Comparison of ENCODE assay signal across 16 cellular contexts in genomic region chr16:12258806-12259205, GRCh38.
"Had no signal": no experiment of that assay in that cellular context is flagged by ENCODE, and none has a peak within 500 bp of the region (broad histone marks: within the 10 kb centered on the region; RNA-seq: fewer than 3 reads in every experiment).

No MANE protein-coding gene starts in this region.

- DNase-seq: activated CD4-positive, CD25-positive, alpha-beta regulatory T cell treated with anti-CD3 and anti-CD28 coated beads, Interleukin-2, amount 50 U/mL, for 72 hours; activated naive CD4-positive, alpha-beta T cell; activated naive CD8-positive, alpha-beta T cell treated with anti-CD3 and anti-CD28 coated beads, Interleukin-2, amount 10 ng/mL, durations not matched to agents 7 days and 5 days; activated T-cell treated with anti-CD3 and anti-CD28 coated beads for 4 hours; central memory CD4-positive, alpha-beta T cell; kidney glomerular epithelial cell; naive thymus-derived CD4-positive, alpha-beta T cell; retina; stimulated activated CD4-positive, alpha-beta T cell treated with anti-CD3 and anti-CD28 coated beads, Interleukin-2, amount 100 ng/mL, for 48 hours had no signal

- H3K4me3 Mint-ChIP-seq: activated naive CD8-positive, alpha-beta T cell treated with anti-CD3 and anti-CD28 coated beads, Interleukin-2, amount 10 ng/mL, durations not matched to agents 7 days and 5 days; brain; mesothelial cell of epicardium; naive thymus-derived CD4-positive, alpha-beta T cell; stimulated activated memory B cell treated with anti-CD40 and anti-IgM and Interleukin-4, amounts not matched to agents 10 μg/mL and 1 μg/mL and 100 μg/mL, for 72 hours had no signal

- ATAC-seq: esophagus mucosa; naive thymus-derived CD4-positive, alpha-beta T cell; stimulated activated memory B cell treated with anti-CD40 and anti-IgM and Interleukin-4, amounts not matched to agents 10 μg/mL and 1 μg/mL and 100 μg/mL, for 72 hours had no signal

- H3K4me1 ChIP-seq: colonic mucosa, tibial nerve had no signal

- H3K27ac ChIP-seq: colonic mucosa, neutrophil, tibial nerve had no signal

- H3K4me1 Mint-ChIP-seq: activated naive CD8-positive, alpha-beta T cell treated with anti-CD3 and anti-CD28 coated beads, Interleukin-2, amount 10 ng/mL, durations not matched to agents 7 days and 5 days had no signal

- H3K36me3 ChIP-seq: colonic mucosa, neutrophil, tibial nerve had no signal

- H3K27ac Mint-ChIP-seq: activated naive CD8-positive, alpha-beta T cell treated with anti-CD3 and anti-CD28 coated beads, Interleukin-2, amount 10 ng/mL, durations not matched to agents 7 days and 5 days; mesothelial cell of epicardium; stimulated activated memory B cell treated with anti-CD40 and anti-IgM and Interleukin-4, amounts not matched to agents 10 μg/mL and 1 μg/mL and 100 μg/mL, for 72 hours had no signal

- H3K9me3 Mint-ChIP-seq: activated naive CD8-positive, alpha-beta T cell treated with anti-CD3 and anti-CD28 coated beads, Interleukin-2, amount 10 ng/mL, durations not matched to agents 7 days and 5 days; mesothelial cell of epicardium; stimulated activated memory B cell treated with anti-CD40 and anti-IgM and Interleukin-4, amounts not matched to agents 10 μg/mL and 1 μg/mL and 100 μg/mL, for 72 hours had no signal

- H3K36me3 Mint-ChIP-seq: activated naive CD8-positive, alpha-beta T cell treated with anti-CD3 and anti-CD28 coated beads, Interleukin-2, amount 10 ng/mL, durations not matched to agents 7 days and 5 days; brain; mesothelial cell of epicardium had no signal

- H3K27me3 Mint-ChIP-seq: activated naive CD8-positive, alpha-beta T cell treated with anti-CD3 and anti-CD28 coated beads, Interleukin-2, amount 10 ng/mL, durations not matched to agents 7 days and 5 days; naive thymus-derived CD4-positive, alpha-beta T cell; stimulated activated memory B cell treated with anti-CD40 and anti-IgM and Interleukin-4, amounts not matched to agents 10 μg/mL and 1 μg/mL and 100 μg/mL, for 72 hours had no signal

- H3K9me3 ChIP-seq: colonic mucosa, neutrophil, tibial nerve had no signal

- H3K4me3 ChIP-seq: colonic mucosa, tibial nerve had no signal

- H3K27me3 ChIP-seq: colonic mucosa, neutrophil, tibial nerve had no signal
